In genomic region chr2:68423966-68424650, GRCh38 we compare ENCODE assay signal across 9 cellular contexts.
DNase-seq lines count a peak whose midpoint lies in the region; ATAC-seq and FAIRE-seq lines count a peak whose summit lies in the region.
"Had no signal": no experiment of that assay in that cellular context is flagged by ENCODE, and none has a peak within 500 bp of the region (broad histone marks: within the 10 kb centered on the region; RNA-seq: fewer than 3 reads in every experiment).

No MANE protein-coding gene starts in this region.

- H3K4me3 Mint-ChIP-seq in effector memory CD8-positive, alpha-beta T cell = no peak overlapping the region

- no peaks in the 10 kb centered on the region for H3K9me3 Mint-ChIP-seq in effector memory CD8-positive, alpha-beta T cell

- no peaks in the 10 kb centered on the region for H3K27me3 Mint-ChIP-seq in effector memory CD8-positive, alpha-beta T cell

- peak; percentile 100 for FAIRE-seq in GM18507 (lab: Jason Lieb, UNC)

- ATAC-seq in GM21619 (IDR thresholded peaks at IDR 0.05; ENCODE audit: unreplicated experiment) (peak; percentile 67), HG03565 (IDR thresholded peaks at IDR 0.05; ENCODE audit: unreplicated experiment) (peak; percentile 83)
- ATAC-seq in effector memory CD8-positive, alpha-beta T cell (replicated peaks) = peak; percentile 71

- H3K27ac Mint-ChIP-seq in effector memory CD8-positive, alpha-beta T cell = no peak overlapping the region

- peak; percentile 50 for DNase-seq in GM18507 (ENCODE audit: extremely low spot score, insufficient read length, low read depth)
- no peak for DNase-seq in effector memory CD8-positive, alpha-beta T cell
- DNase-seq in D341Med (ENCODE audit: low spot score) = no peak
- DNase-seq in foreskin melanocyte = no peak
- no peak for DNase-seq in LoVo (ENCODE audit: low spot score)
- no peak for DNase-seq in activated CD4-positive, CD25-positive, alpha-beta regulatory T cell (lab: John Stamatoyannopoulos, UW)
- DNase-seq: islet precursor cell had no signal

- H3K36me3 Mint-ChIP-seq in effector memory CD8-positive, alpha-beta T cell (ENCODE audit: insufficient read depth) = peaks cover 5% of the 10 kb centered on the region

- peaks cover 22 to 34% of the 10 kb centered on the region in 2 donors for H3K4me1 Mint-ChIP-seq in effector memory CD8-positive, alpha-beta T cell (ENCODE audit: low read depth in 2 of 2)
